Comparison of ENCODE assay signal across 25 cellular contexts in the genomic region with DNA sequence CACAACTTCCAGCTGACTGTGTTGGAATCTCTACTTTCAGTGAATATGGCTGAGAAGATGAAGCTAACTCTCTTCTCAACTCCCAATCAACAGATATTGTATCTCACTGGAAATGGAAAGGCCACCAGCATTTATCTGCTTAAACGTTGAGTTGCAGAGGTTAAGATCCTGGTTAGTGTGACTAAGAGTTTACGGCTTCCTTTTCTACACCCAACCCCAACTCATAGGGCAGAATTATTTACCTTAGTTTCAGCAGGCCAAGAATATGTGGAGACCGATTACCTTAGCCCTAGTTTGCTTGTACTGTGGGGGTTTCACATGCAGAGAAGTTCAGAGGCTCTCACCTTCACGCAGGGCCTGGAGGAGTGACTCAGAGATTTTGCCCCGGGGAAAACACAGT.
DNase-seq lines count a peak whose midpoint lies in the region; ATAC-seq and TF ChIP-seq lines count a peak whose summit lies in the region.
"Had no signal": no experiment of that assay in that cellular context is flagged by ENCODE, and none has a peak within 500 bp of the region (broad histone marks: within the 10 kb centered on the region; RNA-seq: fewer than 3 reads in every experiment).

No MANE protein-coding gene starts in this region.

- H3K27ac ChIP-seq in smooth muscle cell (ENCODE audit: low read depth) = peak overlapping the region; percentile 56
- H3K27ac ChIP-seq: left lung, neutrophil, right atrium auricular region, thoracic aorta had no signal

- H3K79me2 ChIP-seq in smooth muscle cell (ENCODE audit: low read depth) = no peaks in the 10 kb centered on the region

- peak overlapping the region; percentile 3 for H2AFZ ChIP-seq in smooth muscle cell (ENCODE audit: low read depth)

- peaks cover 6 to 9% of the 10 kb centered on the region in 2 donors for H3K9me3 Mint-ChIP-seq in stimulated activated naive B cell treated with anti-CD40 and anti-IgM and Interleukin-4, amounts not matched to agents 10 μg/mL and 1 μg/mL and 100 μg/mL, for 72 hours

- no peaks in the 10 kb centered on the region for H3K27me3 ChIP-seq in smooth muscle cell (ENCODE audit: low read depth)
- H3K27me3 ChIP-seq: left lung, neutrophil, right atrium auricular region had no signal

- 29% methylated on average over 5 of the region's 5 CpGs for WGBS in smooth muscle cell (ENCODE audit: low lambda C conversion rate)

- H3K4me3 ChIP-seq in epithelial cell of esophagus (ENCODE audit: low read length) (no peak overlapping the region), smooth muscle cell (no peak overlapping the region)
- H3K4me3 ChIP-seq: left lung, right atrium auricular region, thoracic aorta had no signal

- H3K36me3 ChIP-seq in smooth muscle cell (ENCODE audit: low read depth) = no peaks in the 10 kb centered on the region
- H3K36me3 ChIP-seq: left lung, neutrophil, right atrium auricular region, thoracic aorta had no signal

- no peak overlapping the region for H3K27ac Mint-ChIP-seq in stimulated activated naive B cell treated with anti-CD40 and anti-IgM and Interleukin-4, amounts not matched to agents 10 μg/mL and 1 μg/mL and 100 μg/mL, for 72 hours
- H3K27ac Mint-ChIP-seq: activated naive CD4-positive, alpha-beta T cell treated with anti-CD3 and anti-CD28 coated beads, Interleukin-2, amount 50 U/mL, for 72 hours; CD8-positive, alpha-beta memory T cell; stimulated activated effector memory CD8-positive, alpha-beta T cell treated with anti-CD3 and anti-CD28 coated beads, Interleukin-12 subunit alpha, Interleukin-12 subunit beta, amount 100 ng/mL, for 72 hours; T-helper 1 cell treated with Interleukin-12 subunit alpha and Interleukin-12 subunit beta and Interleukin-4 antibody, amounts not matched to agents 30 μg/mL and 1 μg/mL, for 36 hours had no signal

- DNase-seq in NCI-H226 (peak; percentile 68), UCSD-AML1 (lab: John Stamatoyannopoulos, UW; ENCODE audit: unreplicated experiment) (peak; percentile 6), epithelial cell of esophagus (ENCODE audit: low read depth) (peak; percentile 3), smooth muscle cell (lab: John Stamatoyannopoulos, UW; ENCODE audit: unreplicated experiment) (no peak), NCI-H510A treated with DMSO at 0.1 percent for 48 hours (lab: John Stamatoyannopoulos, UW) (no peak)
- DNase-seq in stimulated activated naive B cell treated with anti-CD40 and anti-IgM and Interleukin-4, amounts not matched to agents 10 μg/mL and 1 μg/mL and 100 μg/mL, for 72 hours = no peak
- DNase-seq: activated CD4-positive, CD25-positive, alpha-beta regulatory T cell treated with anti-CD3 and anti-CD28 coated beads, Interleukin-2, amount 50 U/mL, for 72 hours; activated CD8-positive, alpha-beta memory T cell treated with anti-CD3 and anti-CD28 coated beads for 24 hours; activated T-cell treated with anti-CD3 and anti-CD28 coated beads, Interleukin-2, amount 50 U/mL, for 48 hours; CD8-positive, alpha-beta memory T cell; DMS79 treated with DMSO at 0.1 percent for 48 hours; erythroblast; left lung; NCI-H1092; NCI-H2081 treated with DMSO at 0.1 percent for 48 hours; NCI-H510A; Right ventricle myocardium superior; stimulated activated CD4-positive, alpha-beta T cell treated with anti-CD3 and anti-CD28 coated beads, Interleukin-15, amount 100 ng/mL, for 24 hours had no signal

- no peaks in the 10 kb centered on the region for H3K4me1 Mint-ChIP-seq in stimulated activated naive B cell treated with anti-CD40 and anti-IgM and Interleukin-4, amounts not matched to agents 10 μg/mL and 1 μg/mL and 100 μg/mL, for 72 hours
- H3K4me1 Mint-ChIP-seq: CD8-positive, alpha-beta memory T cell; stimulated activated effector memory CD8-positive, alpha-beta T cell treated with anti-CD3 and anti-CD28 coated beads, Interleukin-12 subunit alpha, Interleukin-12 subunit beta, amount 100 ng/mL, for 72 hours had no signal

- H3K4me2 ChIP-seq in smooth muscle cell = peak overlapping the region; percentile 2

- H3K36me3 Mint-ChIP-seq in stimulated activated naive B cell treated with anti-CD40 and anti-IgM and Interleukin-4, amounts not matched to agents 10 μg/mL and 1 μg/mL and 100 μg/mL, for 72 hours = no peaks in the 10 kb centered on the region
- H3K36me3 Mint-ChIP-seq: CD8-positive, alpha-beta memory T cell; stimulated activated effector memory CD8-positive, alpha-beta T cell treated with anti-CD3 and anti-CD28 coated beads, Interleukin-12 subunit alpha, Interleukin-12 subunit beta, amount 100 ng/mL, for 72 hours had no signal

- TF ChIP-seq CTCF in epithelial cell of esophagus (IDR thresholded peaks at IDR 0.05; ENCODE audit: insufficient read depth, low read depth, low read length, missing control alignments) (no peak), smooth muscle cell (IDR thresholded peaks at IDR 0.05; ENCODE audit: borderline replicate concordance, insufficient read depth, poor library complexity, severe bottlenecking) (no peak)

- H3K9me3 ChIP-seq in smooth muscle cell (replicated peaks; ENCODE audit: low read depth) = no peaks in the 10 kb centered on the region
- H3K9me3 ChIP-seq: left lung, neutrophil, right atrium auricular region, thoracic aorta had no signal

- H3K9ac ChIP-seq in smooth muscle cell (ENCODE audit: low read depth) = no peak overlapping the region

- peaks cover 10% of the 10 kb centered on the region for H3F3A ChIP-seq in smooth muscle cell (ENCODE audit: low read depth)

- H3K27me3 Mint-ChIP-seq in stimulated activated naive B cell treated with anti-CD40 and anti-IgM and Interleukin-4, amounts not matched to agents 10 μg/mL and 1 μg/mL and 100 μg/mL, for 72 hours = no peaks in the 10 kb centered on the region
- H3K27me3 Mint-ChIP-seq: CD8-positive, alpha-beta memory T cell had no signal

- H3K4me1 ChIP-seq in smooth muscle cell (ENCODE audit: low read depth) = peaks cover 20% of the 10 kb centered on the region
- H3K4me1 ChIP-seq: left lung, right atrium auricular region had no signal

- no peak overlapping the region for H3K4me3 Mint-ChIP-seq in stimulated activated naive B cell treated with anti-CD40 and anti-IgM and Interleukin-4, amounts not matched to agents 10 μg/mL and 1 μg/mL and 100 μg/mL, for 72 hours
- H3K4me3 Mint-ChIP-seq: CD8-positive, alpha-beta memory T cell; stimulated activated effector memory CD8-positive, alpha-beta T cell treated with anti-CD3 and anti-CD28 coated beads, Interleukin-12 subunit alpha, Interleukin-12 subunit beta, amount 100 ng/mL, for 72 hours; T-helper 1 cell treated with Interleukin-12 subunit alpha and Interleukin-12 subunit beta and Interleukin-4 antibody, amounts not matched to agents 30 μg/mL and 1 μg/mL, for 36 hours had no signal

- H4K20me1 ChIP-seq in smooth muscle cell (ENCODE audit: low read depth) = no peaks in the 10 kb centered on the region

- ATAC-seq in HG03439 (IDR thresholded peaks at IDR 0.05; ENCODE audit: unreplicated experiment) = no peak
- ATAC-seq in stimulated activated naive B cell treated with anti-CD40 and anti-IgM and Interleukin-4, amounts not matched to agents 10 μg/mL and 1 μg/mL and 100 μg/mL, for 72 hours (replicated peaks) = no peak
- ATAC-seq: activated naive CD4-positive, alpha-beta T cell treated with anti-CD3 and anti-CD28 coated beads, Interleukin-2, amount 50 U/mL, for 72 hours; left lung; stimulated activated effector memory CD8-positive, alpha-beta T cell treated with anti-CD3 and anti-CD28 coated beads, Interleukin-12 subunit alpha, Interleukin-12 subunit beta, amount 100 ng/mL, for 72 hours had no signal

Comparison
In these comparisons a context has a peak if more than half of its experiments do, and no peak if none do; other contexts are left out.
1. DNase-seq: peak in NCI-H226 (single experiment), UCSD-AML1 (single experiment) and epithelial cell of esophagus (single experiment); none in smooth muscle cell (single experiment), NCI-H510A treated with DMSO at 0.1 percent for 48 hours (single experiment) and stimulated activated naive B cell treated with anti-CD40 and anti-IgM and Interleukin-4, amounts not matched to agents 10 μg/mL and 1 μg/mL and 100 μg/mL, for 72 hours (single experiment).